In the genomic region with DNA sequence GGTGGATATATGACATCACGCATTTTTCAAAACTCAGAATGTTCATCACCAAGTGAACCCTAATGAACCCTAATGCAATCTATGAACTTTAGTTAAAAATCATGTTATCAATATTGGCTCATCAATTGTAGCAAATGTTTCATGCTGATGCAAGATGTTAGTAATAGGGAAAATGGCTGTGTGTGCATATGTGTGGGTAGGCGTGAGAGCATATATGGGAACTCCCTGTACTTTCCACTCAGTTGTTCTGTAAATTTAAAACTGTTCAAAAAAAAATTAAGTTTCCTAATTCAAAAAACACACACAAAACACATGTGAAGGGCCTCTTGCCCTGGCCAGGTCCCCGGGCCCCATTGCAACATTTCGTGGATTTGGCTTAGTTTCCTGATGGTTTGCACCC, we compare ENCODE assay signal across 15 cellular contexts.
DNase-seq lines count a peak whose midpoint lies in the region; ATAC-seq and TF ChIP-seq lines count a peak whose summit lies in the region.
"Had no signal": no experiment of that assay in that cellular context is flagged by ENCODE, and none has a peak within 500 bp of the region (broad histone marks: within the 10 kb centered on the region; RNA-seq: fewer than 3 reads in every experiment).

No MANE protein-coding gene starts in this region.

- H3K4me1 Mint-ChIP-seq in activated T-cell treated with anti-CD3 and anti-CD28 coated beads, Interleukin-2, amount 50 U/mL, for 72 hours (ENCODE audit: low read depth) = peaks cover 43% of the 10 kb centered on the region
- peaks cover 6% of the 10 kb centered on the region for H3K4me1 Mint-ChIP-seq in stimulated activated effector memory CD8-positive, alpha-beta T cell treated with anti-CD3 and anti-CD28 coated beads, Interleukin-12 subunit alpha, Interleukin-12 subunit beta, amount 100 ng/mL, for 72 hours

- H3K9me3 ChIP-seq in BE2C = no peaks in the 10 kb centered on the region
- H3K9me3 ChIP-seq: ovary, transverse colon had no signal

- TF ChIP-seq CTCF in GM10266 (IDR thresholded peaks at IDR 0.05; ENCODE audit: control insufficient read depth, insufficient read depth, low read depth, missing control alignments) (no peak), BE2C (IDR thresholded peaks at IDR 0.05; ENCODE audit: low read depth, low read length) (no peak)

- H3K27ac Mint-ChIP-seq in activated T-cell treated with anti-CD3 and anti-CD28 coated beads, Interleukin-2, amount 50 U/mL, for 72 hours = peak overlapping the region; percentile 94
- peak overlapping the region; percentile 69 for H3K27ac Mint-ChIP-seq in stimulated activated effector memory CD8-positive, alpha-beta T cell treated with anti-CD3 and anti-CD28 coated beads, Interleukin-12 subunit alpha, Interleukin-12 subunit beta, amount 100 ng/mL, for 72 hours
- H3K27ac Mint-ChIP-seq: dendritic cell treated with granulocyte-macrophage colony-stimulating factor and Interleukin-4, amounts not matched to agents 40 ng/mL and 50 ng/mL, for 4 days had no signal

- DNase-seq in stimulated activated CD4-positive, alpha-beta T cell treated with anti-CD3 and anti-CD28 coated beads, Interleukin-15, amount 100 ng/mL, for 24 hours = peak; percentile 10
- no peak for DNase-seq in stimulated activated CD4-positive, alpha-beta T cell treated with anti-CD3 and anti-CD28 coated beads, Interleukin-2, amount 100 ng/mL, for 48 hours
- peak; percentile 37 to 45 for DNase-seq in activated T-cell treated with anti-CD3 and anti-CD28 coated beads, Interleukin-2, amount 50 U/mL, for 72 hours
- DNase-seq in stimulated activated effector memory CD8-positive, alpha-beta T cell treated with anti-CD3 and anti-CD28 coated beads, Interleukin-12 subunit alpha, Interleukin-12 subunit beta, amount 100 ng/mL, for 72 hours (ENCODE audit: low spot score in 2 of 2) = no peak
- DNase-seq in GM10266 (ENCODE audit: extremely low spot score) = no peak
- DNase-seq in BE2C = no peak
- DNase-seq: right cardiac atrium had no signal

- H3K4me1 ChIP-seq in BE2C = no peaks in the 10 kb centered on the region; the same call in 1 of the 2 replicates

- H3K36me3 ChIP-seq in BE2C = no peaks in the 10 kb centered on the region
- H3K36me3 ChIP-seq: cardiac muscle cell, ovary, transverse colon had no signal

- H3K27me3 Mint-ChIP-seq in activated T-cell treated with anti-CD3 and anti-CD28 coated beads, Interleukin-2, amount 50 U/mL, for 72 hours (ENCODE audit: low read depth) = peaks cover 12% of the 10 kb centered on the region

- ATAC-seq in GM21717 (IDR thresholded peaks at IDR 0.05; ENCODE audit: unreplicated experiment) = peak; percentile 22
- ATAC-seq in activated T-cell treated with anti-CD3 and anti-CD28 coated beads, Interleukin-2, amount 50 U/mL, for 72 hours (replicated peaks in 1 of 2) = peak; percentile 73 to 74
- ATAC-seq in stimulated activated effector memory CD8-positive, alpha-beta T cell treated with anti-CD3 and anti-CD28 coated beads, Interleukin-12 subunit alpha, Interleukin-12 subunit beta, amount 100 ng/mL, for 72 hours = peak; percentile 66

- no peaks in the 10 kb centered on the region for H3K36me3 Mint-ChIP-seq in activated T-cell treated with anti-CD3 and anti-CD28 coated beads, Interleukin-2, amount 50 U/mL, for 72 hours (ENCODE audit: insufficient read depth in 2 of 2)
- H3K36me3 Mint-ChIP-seq in stimulated activated effector memory CD8-positive, alpha-beta T cell treated with anti-CD3 and anti-CD28 coated beads, Interleukin-12 subunit alpha, Interleukin-12 subunit beta, amount 100 ng/mL, for 72 hours = no peaks in the 10 kb centered on the region
- H3K36me3 Mint-ChIP-seq: CD8-positive, alpha-beta memory T cell; natural killer cell treated with Interleukin-12 subunit alpha and Interleukin-12 subunit beta and Interleukin-15 and Interleukin-18, amount 100 ng/mL, for 72 hours had no signal

- no peaks in the 10 kb centered on the region for H3K9me3 Mint-ChIP-seq in activated T-cell treated with anti-CD3 and anti-CD28 coated beads, Interleukin-2, amount 50 U/mL, for 72 hours
- H3K9me3 Mint-ChIP-seq in stimulated activated effector memory CD8-positive, alpha-beta T cell treated with anti-CD3 and anti-CD28 coated beads, Interleukin-12 subunit alpha, Interleukin-12 subunit beta, amount 100 ng/mL, for 72 hours = no peaks in the 10 kb centered on the region
- H3K9me3 Mint-ChIP-seq: activated CD4-positive, alpha-beta T cell treated with anti-CD3 and anti-CD28 coated beads, Interleukin-2, amount 10 ng/mL, durations not matched to agents 7 days and 5 days; CD8-positive, alpha-beta memory T cell; dendritic cell treated with granulocyte-macrophage colony-stimulating factor and Interleukin-4, amounts not matched to agents 40 ng/mL and 50 ng/mL, for 4 days; natural killer cell treated with Interleukin-12 subunit alpha and Interleukin-12 subunit beta and Interleukin-15 and Interleukin-18, amount 100 ng/mL, for 72 hours had no signal

- H3K4me3 ChIP-seq in BE2C (ENCODE audit: low read depth, low read length) = no peak overlapping the region
- H3K4me3 ChIP-seq: cardiac muscle cell, ovary, transverse colon had no signal

- H3K4me3 Mint-ChIP-seq in activated T-cell treated with anti-CD3 and anti-CD28 coated beads, Interleukin-2, amount 50 U/mL, for 72 hours = peak overlapping the region; percentile 67 to 76
- H3K4me3 Mint-ChIP-seq in stimulated activated effector memory CD8-positive, alpha-beta T cell treated with anti-CD3 and anti-CD28 coated beads, Interleukin-12 subunit alpha, Interleukin-12 subunit beta, amount 100 ng/mL, for 72 hours = no peak overlapping the region
- H3K4me3 Mint-ChIP-seq: activated CD4-positive, alpha-beta T cell treated with anti-CD3 and anti-CD28 coated beads, Interleukin-2, amount 10 ng/mL, durations not matched to agents 7 days and 5 days; dendritic cell treated with granulocyte-macrophage colony-stimulating factor and Interleukin-4, amounts not matched to agents 40 ng/mL and 50 ng/mL, for 4 days; natural killer cell treated with Interleukin-12 subunit alpha and Interleukin-12 subunit beta and Interleukin-15 and Interleukin-18, amount 100 ng/mL, for 72 hours had no signal

- H3K27me3 ChIP-seq in BE2C = no peaks in the 10 kb centered on the region
- H3K27me3 ChIP-seq: ovary, transverse colon had no signal

Comparison
In these comparisons a context has a peak if more than half of its experiments do, and no peak if none do; other contexts are left out.
1. DNase-seq: peak in stimulated activated CD4-positive, alpha-beta T cell treated with anti-CD3 and anti-CD28 coated beads, Interleukin-15, amount 100 ng/mL, for 24 hours (single experiment) and activated T-cell treated with anti-CD3 and anti-CD28 coated beads, Interleukin-2, amount 50 U/mL, for 72 hours (2 of 2); none in stimulated activated CD4-positive, alpha-beta T cell treated with anti-CD3 and anti-CD28 coated beads, Interleukin-2, amount 100 ng/mL, for 48 hours (0 of 2), stimulated activated effector memory CD8-positive, alpha-beta T cell treated with anti-CD3 and anti-CD28 coated beads, Interleukin-12 subunit alpha, Interleukin-12 subunit beta, amount 100 ng/mL, for 72 hours (0 of 2), GM10266 (single experiment) and BE2C (single experiment).
2. ATAC-seq: peak in every context shown above with its lines; median percentile 74 in activated T-cell treated with anti-CD3 and anti-CD28 coated beads, Interleukin-2, amount 50 U/mL, for 72 hours; 66 in stimulated activated effector memory CD8-positive, alpha-beta T cell treated with anti-CD3 and anti-CD28 coated beads, Interleukin-12 subunit alpha, Interleukin-12 subunit beta, amount 100 ng/mL, for 72 hours; 22 in GM21717.